12 cellular contexts compared by ENCODE assay signal in the genomic region with DNA sequence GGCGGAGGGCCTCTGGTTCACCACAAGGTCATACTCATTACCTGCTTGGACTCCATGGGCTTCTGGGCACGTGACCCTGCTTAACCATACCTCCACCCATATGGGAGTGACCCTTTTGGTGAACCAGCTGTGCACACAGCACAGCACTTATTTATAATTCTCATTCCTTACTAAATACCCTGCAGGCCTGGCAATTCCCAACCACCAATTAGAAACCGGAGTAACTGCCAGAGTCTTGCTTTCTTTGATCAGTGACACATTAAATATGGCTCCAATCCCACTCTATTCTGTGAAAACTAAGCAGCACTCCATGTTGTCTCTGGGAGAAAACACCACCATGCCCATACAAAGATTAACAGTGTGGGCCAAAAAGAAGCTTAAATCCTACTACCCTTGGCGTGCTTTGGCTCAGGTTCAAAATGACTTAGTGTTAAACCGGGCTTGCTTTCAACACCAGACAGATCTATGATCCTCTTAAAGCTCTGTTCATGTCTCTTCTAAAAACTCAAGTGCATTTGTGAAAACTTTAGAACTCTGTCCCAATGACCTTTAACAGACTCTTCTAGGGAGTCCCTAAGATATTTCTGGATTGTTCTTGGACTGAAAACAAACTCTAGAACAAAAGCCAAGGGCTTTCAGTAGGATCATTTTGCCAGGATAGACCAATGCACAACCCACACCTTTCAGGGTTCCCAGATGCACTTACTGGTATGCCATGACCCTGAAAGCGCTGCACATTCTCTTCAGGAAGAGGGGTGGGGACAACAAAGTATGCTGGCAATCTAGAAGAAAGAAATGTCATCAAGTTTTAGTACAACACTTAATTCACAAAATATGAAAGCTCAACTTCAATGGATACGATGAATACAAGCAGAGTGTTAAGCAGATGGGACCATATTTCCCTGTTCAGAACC. TPM values are rescaled to one million over a fixed set of nuclear protein-coding genes. Genes with fewer than 3 reads are reported as not detected.
A peak's percentile ranks its signal among the peaks of the same experiment; 100 is the strongest.
DNase-seq lines count a peak whose midpoint lies in the region; ATAC-seq and TF ChIP-seq lines count a peak whose summit lies in the region.
"Had no signal": no experiment of that assay in that cellular context is flagged by ENCODE, and none has a peak within 500 bp of the region (broad histone marks: within the 10 kb centered on the region; RNA-seq: fewer than 3 reads in every experiment).

No MANE protein-coding gene starts in this region.

- no peaks in the 10 kb centered on the region for H3K27me3 ChIP-seq in GM23248 (replicated peaks; ENCODE audit: insufficient read depth)
- no peaks in the 10 kb centered on the region for H3K27me3 ChIP-seq in WERI-Rb-1 (ENCODE audit: insufficient read depth, low read depth, severe bottlenecking)
- no peaks in the 10 kb centered on the region for H3K27me3 ChIP-seq in left ventricle myocardium inferior (ENCODE audit: low read depth)
- H3K27me3 ChIP-seq in stomach = no peaks in the 10 kb centered on the region

- no peak for TF ChIP-seq EP300 in stomach (IDR thresholded peaks at IDR 0.05)

- no peaks in the 10 kb centered on the region; the same call in 1 of the 2 replicates for H3K36me3 ChIP-seq in GM23248 (ENCODE audit: low read depth)
- peaks cover 31% of the 10 kb centered on the region for H3K36me3 ChIP-seq in WERI-Rb-1
- H3K36me3 ChIP-seq in left ventricle myocardium inferior = peaks cover 70% of the 10 kb centered on the region
- H3K36me3 ChIP-seq in stomach = peaks cover 30 to 90% (median 72%) of the 10 kb centered on the region in 4 donors

- H2AFZ ChIP-seq in GM23248 = no peak overlapping the region

- no peaks in the 10 kb centered on the region for H4K20me1 ChIP-seq in GM23248 (ENCODE audit: insufficient read depth)

- H3K9me3 ChIP-seq in GM23248 (ENCODE audit: low read depth) (no peaks in the 10 kb centered on the region), WERI-Rb-1 (ENCODE audit: severe bottlenecking) (no peaks in the 10 kb centered on the region), left ventricle myocardium inferior (replicated peaks) (no peaks in the 10 kb centered on the region), stomach (no peaks in the 10 kb centered on the region)

- H3K27ac ChIP-seq in GM23248 = peak overlapping the region; percentile 8
- peak overlapping the region; percentile 59 for H3K27ac ChIP-seq in WERI-Rb-1
- peak overlapping the region; percentile 70 for H3K27ac ChIP-seq in left ventricle myocardium inferior (replicated peaks)
- peak overlapping the region; percentile 51 to 79 (median 65) for H3K27ac ChIP-seq in stomach

- intact Hi-C loops in left ventricle myocardium inferior (cut with micrococcal nuclease) (no loop called here), stomach (cut with DNase I; ENCODE audit: low total_unique reads) (no loop called here)

- H3K4me1 ChIP-seq in GM23248 (ENCODE audit: insufficient read depth) (peaks cover 16% of the 10 kb centered on the region), left ventricle myocardium inferior (peaks cover 24% of the 10 kb centered on the region), stomach (peaks cover 10 to 46% (median 30%) of the 10 kb centered on the region in 4 donors)

- H3K9me2 ChIP-seq in GM23248 (ENCODE audit: insufficient read depth) = no peaks in the 10 kb centered on the region

- no peak overlapping the region for H3K4me2 ChIP-seq in GM23248 (ENCODE audit: unreplicated experiment)

- H3K36me3 Mint-ChIP-seq in activated T-helper 17 cell treated with anti-CD3 and anti-CD28 coated beads, Interleukin-2, amount 50 U/mL, for 72 hours (ENCODE audit: low read depth) = peaks cover 86% of the 10 kb centered on the region

- ATAC-seq in HG03139 (IDR thresholded peaks at IDR 0.05; ENCODE audit: unreplicated experiment) (no peak), GM21576 (IDR thresholded peaks at IDR 0.05; ENCODE audit: unreplicated experiment) (no peak)
- ATAC-seq in activated T-helper 17 cell treated with anti-CD3 and anti-CD28 coated beads, Interleukin-2, amount 50 U/mL, for 72 hours (replicated peaks) = no peak
- ATAC-seq: T-cell had no signal

- TF ChIP-seq POLR2A in stomach (IDR thresholded peaks at IDR 0.05) = no peak

- no peaks in the 10 kb centered on the region for H3K27me3 Mint-ChIP-seq in activated T-helper 17 cell treated with anti-CD3 and anti-CD28 coated beads, Interleukin-2, amount 50 U/mL, for 72 hours
- H3K27me3 Mint-ChIP-seq: T-cell had no signal

- peaks cover 9% of the 10 kb centered on the region; the same call in 1 of the 2 replicates for H3F3A ChIP-seq in GM23248 (ENCODE audit: insufficient read depth)

- no peak overlapping the region for H3K4me3 ChIP-seq in GM23248
- no peak overlapping the region for H3K4me3 ChIP-seq in WERI-Rb-1 (ENCODE audit: low read depth, low read length)
- H3K4me3 ChIP-seq in left ventricle myocardium inferior = no peak overlapping the region
- H3K4me3 ChIP-seq in stomach = no peak overlapping the region

- H3K27ac Mint-ChIP-seq in activated T-helper 17 cell treated with anti-CD3 and anti-CD28 coated beads, Interleukin-2, amount 50 U/mL, for 72 hours = no peak overlapping the region
- H3K27ac Mint-ChIP-seq: T-cell had no signal

- H3K4me1 Mint-ChIP-seq in activated T-helper 17 cell treated with anti-CD3 and anti-CD28 coated beads, Interleukin-2, amount 50 U/mL, for 72 hours = no peaks in the 10 kb centered on the region
- H3K4me1 Mint-ChIP-seq: T-cell had no signal

- no peaks in the 10 kb centered on the region for H3K79me2 ChIP-seq in GM23248 (ENCODE audit: insufficient read depth)

- no peak overlapping the region for H3K9ac ChIP-seq in GM23248

- H3K4me3 Mint-ChIP-seq in activated T-helper 17 cell treated with anti-CD3 and anti-CD28 coated beads, Interleukin-2, amount 50 U/mL, for 72 hours = no peak overlapping the region
- H3K4me3 Mint-ChIP-seq: T-cell had no signal

- in situ Hi-C loops in GM23248 (cut with MboI) = no loop called here

- DNase-seq in GM23248 (peak; percentile 78), WERI-Rb-1 (peak; percentile 77), left ventricle myocardium inferior (no peak), stomach (no peak), occipital lobe (lab: John Stamatoyannopoulos, UW) (no peak)
- DNase-seq: GDM1, islet precursor cell, NCI-H510A, T-cell had no signal

- WGBS in GM23248 (ENCODE audit: low coverage in 1 of 2, low lambda C conversion rate in 2 of 2, missing lambda C conversion rate in 2 of 2), 2 experiments = 28 to 34% methylated on average over 7 of the region's 7 CpGs
- whole genome bisulfite sequencing in stomach, 5 donors = 50 to 64% (median 54%) methylated on average over 7 of the region's 7 CpGs

- TF ChIP-seq CTCF in WERI-Rb-1 (IDR thresholded peaks at IDR 0.05; ENCODE audit: low read depth, low read length) (no peak), left ventricle myocardium inferior (IDR thresholded peaks at IDR 0.05; ENCODE audit: borderline replicate concordance) (no peak), stomach (IDR thresholded peaks at IDR 0.05) (no peak)

- no peaks in the 10 kb centered on the region for H3K9me3 Mint-ChIP-seq in activated T-helper 17 cell treated with anti-CD3 and anti-CD28 coated beads, Interleukin-2, amount 50 U/mL, for 72 hours
- H3K9me3 Mint-ChIP-seq: T-cell had no signal

RNA-seq across cellular contexts. Expression of gene MTMR12, which starts 57.5 kb away (rescaled TPM):
- 13.4 and 48.8 TPM in 2 replicates for total RNA-seq in GM23248 (2014; rRNA removed; shearing (Covaris generic))
- polyA plus RNA-seq in GM23248 (2016; fragmentation: Nextera tagmentation; extraction: Ambion mirVana) = 5.1 and 5.5 TPM in 2 replicates
- 13.8 TPM for total RNA-seq in left ventricle myocardium inferior
- total RNA-seq in stomach = 10 to 100 TPM; 35.6 to 51.9 (median 45.5) TPM
- polyA plus RNA-seq in stomach = 10 to 100 TPM in 2 of 3 donors, 1 to 10 TPM in 1; 7.2 to 15.0 (median 11.5) TPM
- 23.2 TPM for total RNA-seq in occipital lobe
- total RNA-seq in activated T-helper 17 cell treated with anti-CD3 and anti-CD28 coated beads, Interleukin-2, amount 50 U/mL, for 72 hours = 10 to 100 TPM; 28.4 TPM

Comparison
In these comparisons a context has a peak if more than half of its experiments do, and no peak if none do; other contexts are left out.
1. DNase-seq: peak in GM23248 (single experiment) and WERI-Rb-1 (single experiment); none in left ventricle myocardium inferior (single experiment), stomach (single experiment) and occipital lobe (single experiment).
2. H3K27ac ChIP-seq: peak in every context shown above with its lines; median percentile 70 in left ventricle myocardium inferior; 65 in stomach; 59 in WERI-Rb-1; 8 in GM23248.